In genomic region chr1:94858276-94858675, GRCh38 we compare ENCODE assay signal across 21 cellular contexts. TPM values are rescaled to one million over a fixed set of nuclear protein-coding genes. Genes with fewer than 3 reads are reported as not detected.
DNase-seq lines count a peak whose midpoint lies in the region; ATAC-seq and TF ChIP-seq lines count a peak whose summit lies in the region.
"Had no signal": no experiment of that assay in that cellular context is flagged by ENCODE, and none has a peak within 500 bp of the region (broad histone marks: within the 10 kb centered on the region; RNA-seq: fewer than 3 reads in every experiment).

No MANE protein-coding gene starts in this region.

- BruUV-seq in MCF 10A (replicated peaks; lab: Mats Ljungman, UMichigan) = no TSS peak

- H3K36me3 ChIP-seq in breast epithelium = no peaks in the 10 kb centered on the region
- H3K36me3 ChIP-seq: BLaER1 treated with 17β-estradiol and CSF1 and Interleukin-3, amounts not matched to agents 10 nM and 100 nM; neutrophil; thoracic aorta had no signal

- DNase-seq in MCF 10A (ENCODE audit: unreplicated experiment) = peak; percentile 60
- DNase-seq in breast epithelium (ENCODE audit: low spot score in 2 of 2) = no peak
- peak; percentile 64 for DNase-seq in astrocyte of the hippocampus (ENCODE audit: low read depth, low spot score)
- DNase-seq in kidney tubule cell (ENCODE audit: low spot score) = peak; percentile 42
- no peak for DNase-seq in stimulated activated naive CD8-positive, alpha-beta T cell treated with anti-CD3 and anti-CD28 coated beads, Interleukin-15, amount 100 ng/mL, for 72 hours
- no peak for DNase-seq in right cardiac atrium
- no peak for DNase-seq in activated T-helper 1 cell treated with anti-CD3 and anti-CD28 coated beads, Interleukin-12 subunit alpha, Interleukin-12 subunit beta, Interleukin-2, Interleukin-4 antibody, amounts not matched to agents 30 ng/mL and 10 ng/mL and 1 ng/mL, durations not matched to agents 14 hours and 24 hours and 36 hours (ENCODE audit: low spot score)
- no peak for DNase-seq in activated CD4-positive, CD25-positive, alpha-beta regulatory T cell (lab: John Stamatoyannopoulos, UW)
- DNase-seq: activated CD4-positive, alpha-beta T cell treated with anti-CD3 and anti-CD28 coated beads for 1 hour; hypothalamus; mucosa of descending colon; MV-4-11; NCI-H187 treated with DMSO at 0.1 percent for 48 hours; NCI-H510A treated with DMSO at 0.1 percent for 48 hours; SHP77 treated with DMSO at 0.1 percent for 48 hours; T-helper 2 cell had no signal

- TF ChIP-seq POLR2A in breast epithelium (IDR thresholded peaks at IDR 0.05) = no peak

- WGBS in right cardiac atrium = 75% methylated on average over 2 of the region's 2 CpGs

- peaks cover 9% of the 10 kb centered on the region for H3K4me1 Mint-ChIP-seq in MCF 10A (ENCODE audit: insufficient read depth, unreplicated experiment)
- H3K4me1 Mint-ChIP-seq in stimulated activated naive CD8-positive, alpha-beta T cell treated with anti-CD3 and anti-CD28 coated beads, Interleukin-15, amount 100 ng/mL, for 72 hours = no peaks in the 10 kb centered on the region
- no peaks in the 10 kb centered on the region for H3K4me1 Mint-ChIP-seq in activated T-helper 1 cell treated with anti-CD3 and anti-CD28 coated beads, Interleukin-12 subunit alpha, Interleukin-12 subunit beta, Interleukin-2, Interleukin-4 antibody, amounts not matched to agents 30 ng/mL and 10 ng/mL and 1 ng/mL, durations not matched to agents 14 hours and 24 hours and 36 hours (ENCODE audit: low read depth)

- no peak for ATAC-seq in stimulated activated naive CD8-positive, alpha-beta T cell treated with anti-CD3 and anti-CD28 coated beads, Interleukin-15, amount 100 ng/mL, for 72 hours
- ATAC-seq in right cardiac atrium = no peak
- ATAC-seq: HepG2, mucosa of descending colon had no signal

- H3K4me3 ChIP-seq in breast epithelium (no peak overlapping the region), right cardiac atrium (ENCODE audit: low read length) (no peak overlapping the region)
- H3K4me3 ChIP-seq: BLaER1 treated with 17β-estradiol and CSF1 and Interleukin-3, amounts not matched to agents 10 nM and 100 nM; mucosa of descending colon; thoracic aorta had no signal

- H3K36me3 Mint-ChIP-seq in MCF 10A (ENCODE audit: insufficient read depth, unreplicated experiment) = peaks cover 7% of the 10 kb centered on the region
- no peaks in the 10 kb centered on the region for H3K36me3 Mint-ChIP-seq in activated T-helper 1 cell treated with anti-CD3 and anti-CD28 coated beads, Interleukin-12 subunit alpha, Interleukin-12 subunit beta, Interleukin-2, Interleukin-4 antibody, amounts not matched to agents 30 ng/mL and 10 ng/mL and 1 ng/mL, durations not matched to agents 14 hours and 24 hours and 36 hours (ENCODE audit: low read depth)

- intact Hi-C loops in MCF 10A (cut with micrococcal nuclease) = no loop called here
- intact Hi-C loops in breast epithelium (cut with DNase I; ENCODE audit: low total_unique reads) = loop anchor here (10.0 kb wide), 1 partner anchor 187 kb away; no protein-coding TSS in a partner anchor
- intact Hi-C loops in right cardiac atrium (cut with DNase I) = no loop called here
- intact Hi-C loops in activated T-helper 1 cell treated with anti-CD3 and anti-CD28 coated beads, Interleukin-12 subunit alpha, Interleukin-12 subunit beta, Interleukin-2, Interleukin-4 antibody, amounts not matched to agents 30 ng/mL and 10 ng/mL and 1 ng/mL, durations not matched to agents 14 hours and 24 hours and 36 hours (cut with micrococcal nuclease) = no loop called here

- POLR2A ChIA-PET in MCF 10A (lab: Yijun Ruan, JAX) = no interaction called here

- H3K27me3 ChIP-seq in breast epithelium (no peaks in the 10 kb centered on the region), right cardiac atrium (ENCODE audit: control insufficient read depth, insufficient read depth) (no peaks in the 10 kb centered on the region)
- H3K27me3 ChIP-seq: BLaER1 treated with 17β-estradiol and CSF1 and Interleukin-3, amounts not matched to agents 10 nM and 100 nM had no signal

- H3K27ac ChIP-seq in breast epithelium (no peak overlapping the region), right cardiac atrium (ENCODE audit: low read length) (no peak overlapping the region)
- H3K27ac ChIP-seq: BLaER1 treated with 17β-estradiol and CSF1 and Interleukin-3, amounts not matched to agents 10 nM and 100 nM; neutrophil; thoracic aorta had no signal

- no peaks in the 10 kb centered on the region for H3K27me3 Mint-ChIP-seq in MCF 10A (ENCODE audit: insufficient read depth, unreplicated experiment)
- no peaks in the 10 kb centered on the region for H3K27me3 Mint-ChIP-seq in stimulated activated naive CD8-positive, alpha-beta T cell treated with anti-CD3 and anti-CD28 coated beads, Interleukin-15, amount 100 ng/mL, for 72 hours
- H3K27me3 Mint-ChIP-seq in activated T-helper 1 cell treated with anti-CD3 and anti-CD28 coated beads, Interleukin-12 subunit alpha, Interleukin-12 subunit beta, Interleukin-2, Interleukin-4 antibody, amounts not matched to agents 30 ng/mL and 10 ng/mL and 1 ng/mL, durations not matched to agents 14 hours and 24 hours and 36 hours (ENCODE audit: insufficient read depth) = peaks cover 11% of the 10 kb centered on the region

- CTCF ChIA-PET in MCF 10A (lab: Yijun Ruan, JAX) = interaction anchor here (0.5 to 1.8 kb wide), 2 partner anchors 185 to 206 kb away, joined by 3 to 7 read pairs; no protein-coding TSS in a partner anchor

- peak overlapping the region; percentile 46 for H3K27ac Mint-ChIP-seq in MCF 10A (ENCODE audit: low read depth, unreplicated experiment)
- no peak overlapping the region for H3K27ac Mint-ChIP-seq in stimulated activated naive CD8-positive, alpha-beta T cell treated with anti-CD3 and anti-CD28 coated beads, Interleukin-15, amount 100 ng/mL, for 72 hours
- H3K27ac Mint-ChIP-seq in activated T-helper 1 cell treated with anti-CD3 and anti-CD28 coated beads, Interleukin-12 subunit alpha, Interleukin-12 subunit beta, Interleukin-2, Interleukin-4 antibody, amounts not matched to agents 30 ng/mL and 10 ng/mL and 1 ng/mL, durations not matched to agents 14 hours and 24 hours and 36 hours = no peak overlapping the region

- H3K4me1 ChIP-seq in breast epithelium (peaks cover 7 to 10% of the 10 kb centered on the region in 2 donors), right cardiac atrium (ENCODE audit: control insufficient read depth, insufficient read depth, low read length) (peaks cover 20% of the 10 kb centered on the region)

- no peak overlapping the region for H3K4me3 Mint-ChIP-seq in MCF 10A (ENCODE audit: unreplicated experiment)
- H3K4me3 Mint-ChIP-seq in stimulated activated naive CD8-positive, alpha-beta T cell treated with anti-CD3 and anti-CD28 coated beads, Interleukin-15, amount 100 ng/mL, for 72 hours = no peak overlapping the region
- no peak overlapping the region for H3K4me3 Mint-ChIP-seq in activated T-helper 1 cell treated with anti-CD3 and anti-CD28 coated beads, Interleukin-12 subunit alpha, Interleukin-12 subunit beta, Interleukin-2, Interleukin-4 antibody, amounts not matched to agents 30 ng/mL and 10 ng/mL and 1 ng/mL, durations not matched to agents 14 hours and 24 hours and 36 hours

- TF ChIP-seq CTCF in MCF 10A (IDR thresholded peaks at IDR 0.05; ENCODE audit: unreplicated experiment) (no peak), breast epithelium (IDR thresholded peaks at IDR 0.05) (no peak)

- no peaks in the 10 kb centered on the region for H3K9me3 ChIP-seq in breast epithelium
- H3K9me3 ChIP-seq in right cardiac atrium (ENCODE audit: control insufficient read depth, low read length) = no peaks in the 10 kb centered on the region
- H3K9me3 ChIP-seq: BLaER1 treated with 17β-estradiol and CSF1 and Interleukin-3, amounts not matched to agents 10 nM and 100 nM; mucosa of descending colon; neutrophil; thoracic aorta had no signal

- no peaks in the 10 kb centered on the region for H3K9me3 Mint-ChIP-seq in MCF 10A (ENCODE audit: unreplicated experiment)
- H3K9me3 Mint-ChIP-seq in stimulated activated naive CD8-positive, alpha-beta T cell treated with anti-CD3 and anti-CD28 coated beads, Interleukin-15, amount 100 ng/mL, for 72 hours = no peaks in the 10 kb centered on the region
- H3K9me3 Mint-ChIP-seq in activated T-helper 1 cell treated with anti-CD3 and anti-CD28 coated beads, Interleukin-12 subunit alpha, Interleukin-12 subunit beta, Interleukin-2, Interleukin-4 antibody, amounts not matched to agents 30 ng/mL and 10 ng/mL and 1 ng/mL, durations not matched to agents 14 hours and 24 hours and 36 hours = no peaks in the 10 kb centered on the region

RNA-seq across cellular contexts. Expression of gene SLC44A3, which starts 38.1 kb away (rescaled TPM):
- 0.83 and 2.8 TPM in 2 replicates for total RNA-seq in MCF 10A (2022)
- 10 to 100 TPM in 2 of 3 donors, 1 to 10 TPM in 1; 2.1 to 12.6 (median 10.5) TPM for total RNA-seq in breast epithelium
- total RNA-seq in right cardiac atrium = 1 to 10 TPM; 4.4 to 6.5 (median 5.6) TPM
- polyA plus RNA-seq in right cardiac atrium = 2.2 TPM
- not detected in 2 replicates for total RNA-seq in activated T-helper 1 cell treated with anti-CD3 and anti-CD28 coated beads, Interleukin-12 subunit alpha, Interleukin-12 subunit beta, Interleukin-2, Interleukin-4 antibody, amounts not matched to agents 30 ng/mL and 10 ng/mL and 1 ng/mL, durations not matched to agents 14 hours and 24 hours and 36 hours
- total RNA-seq: A673 had no signal

Comparison
In these comparisons a context has a peak if more than half of its experiments do, and no peak if none do; other contexts are left out.
1. DNase-seq: peak in MCF 10A (single experiment), astrocyte of the hippocampus (single experiment) and kidney tubule cell (single experiment); none in breast epithelium (0 of 2), stimulated activated naive CD8-positive, alpha-beta T cell treated with anti-CD3 and anti-CD28 coated beads, Interleukin-15, amount 100 ng/mL, for 72 hours (0 of 2), right cardiac atrium (0 of 3), activated T-helper 1 cell treated with anti-CD3 and anti-CD28 coated beads, Interleukin-12 subunit alpha, Interleukin-12 subunit beta, Interleukin-2, Interleukin-4 antibody, amounts not matched to agents 30 ng/mL and 10 ng/mL and 1 ng/mL, durations not matched to agents 14 hours and 24 hours and 36 hours (single experiment) and activated CD4-positive, CD25-positive, alpha-beta regulatory T cell (0 of 4).